In genomic region chrX:2676794-2677675, GRCh38 we compare ENCODE assay signal across 15 cellular contexts. TPM values are rescaled to one million over a fixed set of nuclear protein-coding genes. Genes with fewer than 3 reads are reported as not detected.
A peak's percentile ranks its signal among the peaks of the same experiment; 100 is the strongest.
DNase-seq lines count a peak whose midpoint lies in the region; ATAC-seq and FAIRE-seq lines count a peak whose summit lies in the region.
"Had no signal": no experiment of that assay in that cellular context is flagged by ENCODE, and none has a peak within 500 bp of the region (broad histone marks: within the 10 kb centered on the region; RNA-seq: fewer than 3 reads in every experiment).

No MANE protein-coding gene starts in this region.

- peak; percentile 80 for FAIRE-seq in islet of Langerhans (lab: Jason Lieb, UNC)
- FAIRE-seq in small intestine (lab: Jason Lieb, UNC) = no peak
- FAIRE-seq: frontal cortex had no signal

- in situ Hi-C loops in GM23248 (cut with MboI) = no loop called here

- H3K9me2 ChIP-seq in GM23248 (ENCODE audit: insufficient read depth) = no peaks in the 10 kb centered on the region

- no peaks in the 10 kb centered on the region for H3K27me3 ChIP-seq in GM23248 (replicated peaks; ENCODE audit: insufficient read depth)
- no peaks in the 10 kb centered on the region for H3K27me3 ChIP-seq in small intestine (ENCODE audit: control insufficient read depth in 2 of 2, insufficient read depth in 2 of 2, low read length in 2 of 2)
- H3K27me3 ChIP-seq: upper lobe of left lung had no signal

- H3K9me3 ChIP-seq in GM23248 (ENCODE audit: low read depth) (no peaks in the 10 kb centered on the region), small intestine (ENCODE audit: control insufficient read depth, low read depth) (no peaks in the 10 kb centered on the region)
- H3K9me3 ChIP-seq: HAP-1, upper lobe of left lung had no signal

- H3K4me3 ChIP-seq in GM23248 (peak overlapping the region; percentile 52), small intestine (ENCODE audit: low read depth in 1 of 2, low read length in 2 of 2) (no peak overlapping the region)
- H3K4me3 ChIP-seq: HAP-1, upper lobe of left lung had no signal

- ATAC-seq in HG02884 (IDR thresholded peaks at IDR 0.05; ENCODE audit: unreplicated experiment) = no peak
- ATAC-seq: stimulated activated memory B cell treated with anti-CD40 and anti-IgM and Interleukin-4, amounts not matched to agents 10 μg/mL and 1 μg/mL and 100 μg/mL, for 72 hours had no signal

- peak overlapping the region; percentile 50; the same call in 1 of the 2 replicates for H3K9ac ChIP-seq in GM23248

- H2AFZ ChIP-seq in GM23248 = no peak overlapping the region

- H3K36me3 ChIP-seq in GM23248 (ENCODE audit: low read depth) (no peaks in the 10 kb centered on the region), small intestine (ENCODE audit: control insufficient read depth in 2 of 2, insufficient read depth in 2 of 2, low read length in 2 of 2) (no peaks in the 10 kb centered on the region)
- H3K36me3 ChIP-seq: HAP-1, upper lobe of left lung had no signal

- peak overlapping the region; percentile 75 for H3K4me2 ChIP-seq in GM23248 (ENCODE audit: unreplicated experiment)

- WGBS in GM23248 (ENCODE audit: low coverage in 1 of 2, low lambda C conversion rate in 2 of 2, missing lambda C conversion rate in 2 of 2), 2 experiments = 31 to 33% methylated on average over 7 of the region's 7 CpGs
- 29 to 56% (median 39%) methylated on average over 7 of the region's 7 CpGs for WGBS in small intestine, 3 donors

- no peaks in the 10 kb centered on the region for H3K79me2 ChIP-seq in GM23248 (ENCODE audit: insufficient read depth)

- DNase-seq in GM23248 = peak; percentile 58
- DNase-seq in astrocyte of the hippocampus (ENCODE audit: low read depth, low spot score) = peak; percentile 27
- peak; percentile 89 for DNase-seq in small intestine
- no peak for DNase-seq in cerebellar nuclear complex (lab: John Stamatoyannopoulos, UW)
- DNase-seq in NCI-H446 (lab: John Stamatoyannopoulos, UW) = no peak
- DNase-seq: activated CD4-positive, alpha-beta memory T cell treated with anti-CD3 and anti-CD28 coated beads, Interleukin-2, amount 10 ng/mL, durations not matched to agents 7 days and 5 days; anterior cingulate cortex; C1 segment of cervical spinal cord; NCI-H1417 had no signal

- H3K4me1 ChIP-seq in GM23248 (ENCODE audit: insufficient read depth) (peaks cover 16% of the 10 kb centered on the region), small intestine (ENCODE audit: control insufficient read depth in 2 of 2, insufficient read depth in 1 of 2, low read depth in 1 of 2, low read length in 1 of 2) (no peaks in the 10 kb centered on the region)
- H3K4me1 ChIP-seq: HAP-1 had no signal

- H3F3A ChIP-seq in GM23248 (ENCODE audit: insufficient read depth) = peaks cover 22% of the 10 kb centered on the region

- peak overlapping the region; percentile 70 for H3K27ac ChIP-seq in GM23248
- peak overlapping the region in 1 of 2 donors; percentile 9 for H3K27ac ChIP-seq in small intestine (ENCODE audit: low read depth in 1 of 2, low read length in 1 of 2)
- H3K27ac ChIP-seq: upper lobe of left lung had no signal

- no peaks in the 10 kb centered on the region for H4K20me1 ChIP-seq in GM23248 (ENCODE audit: insufficient read depth)

RNA-seq across cellular contexts. Expression of gene CD99, which starts 14.1 kb away (rescaled TPM):
- total RNA-seq in GM23248 (2014; rRNA removed; shearing (Covaris generic)) = 395 and 505 TPM in 2 replicates
- polyA plus RNA-seq in GM23248 (2016; fragmentation: Nextera tagmentation; extraction: Ambion mirVana) = 975 and 1,003 TPM in 2 replicates
- polyA plus RNA-seq in small intestine = 100 to 1,000 TPM; 101 to 307 (median 174) TPM

Comparison
In these comparisons a context has a peak if more than half of its experiments do, and no peak if none do; other contexts are left out.
1. DNase-seq: peak in GM23248 (single experiment), astrocyte of the hippocampus (single experiment) and small intestine (single experiment); none in cerebellar nuclear complex (0 of 2) and NCI-H446 (0 of 2).